In genomic region chr5:108730617-108731340, GRCh38 we compare ENCODE assay signal across 11 cellular contexts. TPM values are rescaled to one million over a fixed set of nuclear protein-coding genes. Genes with fewer than 3 reads are reported as not detected.
A peak's percentile ranks its signal among the peaks of the same experiment; 100 is the strongest.
DNase-seq lines count a peak whose midpoint lies in the region; ATAC-seq, FAIRE-seq and TF ChIP-seq lines count a peak whose summit lies in the region.
"Had no signal": no experiment of that assay in that cellular context is flagged by ENCODE, and none has a peak within 500 bp of the region (broad histone marks: within the 10 kb centered on the region; RNA-seq: fewer than 3 reads in every experiment).

No MANE protein-coding gene starts in this region.

- ATAC-seq in GM18502 (IDR thresholded peaks at IDR 0.05; ENCODE audit: poor library complexity, unreplicated experiment) (peak; percentile 58), GM21526 (IDR thresholded peaks at IDR 0.05; ENCODE audit: low FRiP score, unreplicated experiment) (peak; percentile 51), HG03175 (IDR thresholded peaks at IDR 0.05; ENCODE audit: unreplicated experiment) (peak; percentile 60), GM12878 (peak; percentile 50)

- TF ChIP-seq RAD21 in GM12878 (IDR thresholded peaks at IDR 0.05; ENCODE audit: insufficient read depth, low read depth, low read length): no peak

- in situ Hi-C loops in GM12878 (cut with MboI): no loop called here

- peaks cover 28% of the 10 kb centered on the region for H3K4me1 ChIP-seq in GM12878 (ENCODE audit: control insufficient read depth, insufficient read depth, low read length)

- no peak for DNase-seq in GM12878 (ENCODE audit: low read depth, low spot score)
- no peak for DNase-seq in epidermal melanocyte (ENCODE audit: insufficient read length, low spot score)
- DNase-seq in T-helper 9 cell: no peak
- no peak for DNase-seq in coronary artery (ENCODE audit: low spot score)
- DNase-seq in D341Med (ENCODE audit: low spot score): no peak
- DNase-seq: activated CD4-positive, alpha-beta T cell treated with anti-CD3 and anti-CD28 coated beads, Interleukin-2, amount 10 ng/mL, durations not matched to agents 7 days and 5 days; anterior cingulate cortex; CD4-positive, CD25-positive, alpha-beta regulatory T cell had no signal

- H3K9ac ChIP-seq in GM12878 (ENCODE audit: control insufficient read depth, insufficient read depth, low read length): no peak overlapping the region

- H3K27ac ChIP-seq in GM12878 (ENCODE audit: control insufficient read depth, insufficient read depth) (no peak overlapping the region), coronary artery (no peak overlapping the region)

- no peak for TF ChIP-seq POLR2A in GM12878 (IDR thresholded peaks at IDR 0.05; ENCODE audit: low read depth, low read length)

- no peak overlapping the region for H3K4me2 ChIP-seq in GM12878 (ENCODE audit: control insufficient read depth, insufficient read depth)

- no TSS peak for BruUV-seq in GM12878 (replicated peaks; lab: Mats Ljungman, UMichigan)

- RAD21 ChIA-PET in GM12878 (lab: Charles Lee; ENCODE audit: unreplicated experiment): interaction anchor here (1.1 to 4.7 kb wide), 5 partner anchors 12 to 189 kb away, joined by 3 to 32 read pairs (median 3); no protein-coding TSS in a partner anchor

- no peaks in the 10 kb centered on the region for H3K9me3 ChIP-seq in GM12878 (replicated peaks; ENCODE audit: control insufficient read depth, insufficient read depth, low read length)

- CTCF ChIA-PET in GM12878 (lab: Yijun Ruan, JAX): interaction anchor here (0.9 to 3.1 kb wide), 7 partner anchors 11 to 89 kb away, joined by 3 to 14 read pairs (median 4); no protein-coding TSS in a partner anchor

- intact Hi-C loops in GM12878 (cut with micrococcal nuclease; ENCODE audit: unreplicated experiment): no loop called here

- POLR2A ChIA-PET in GM12878 (lab: Charles Lee): interaction anchor here (0.5 to 4.5 kb wide), 2 partner anchors 18 to 125 kb away, joined by 4 to 42 read pairs; partner anchors contain the start of gene FER

- FAIRE-seq in GM12878 (lab: Jason Lieb, UNC): peak; percentile 35

- no peaks in the 10 kb centered on the region for H3K36me3 ChIP-seq in GM12878 (ENCODE audit: control insufficient read depth in 2 of 2, insufficient read depth in 2 of 2, low read length in 1 of 2)

- H4K20me1 ChIP-seq in GM12878 (ENCODE audit: control insufficient read depth, insufficient read depth): no peaks in the 10 kb centered on the region

- no peaks in the 10 kb centered on the region for H3K27me3 ChIP-seq in GM12878 (replicated peaks in 1 of 2; ENCODE audit: control insufficient read depth in 2 of 2, insufficient read depth in 2 of 2, low read length in 1 of 2)

- no peak overlapping the region for H2AFZ ChIP-seq in GM12878 (ENCODE audit: control insufficient read depth, low read depth, low read length)

- TF ChIP-seq CTCF in GM12878 (IDR thresholded peaks at IDR 0.05 in 2 of 3, conservative IDR thresholded peaks at IDR 0.05 in 1 of 3; ENCODE audit: control insufficient read depth in 2 of 3, extremely low read depth in 1 of 3, insufficient read depth in 1 of 3, low read depth in 3 of 3, low read length in 3 of 3) (no peak), coronary artery (IDR thresholded peaks at IDR 0.05) (no peak)

- H3K4me3 ChIP-seq in GM12878: no peak overlapping the region
- H3K4me3 ChIP-seq in coronary artery: no peak overlapping the region

- SMC1A ChIA-PET in GM12878 (lab: Charles Lee; ENCODE audit: uncharacterized antibody, unreplicated experiment): interaction anchor here (0.7 to 5.2 kb wide), 13 partner anchors 11 to 183 kb away, joined by 3 to 40 read pairs (median 6); partner anchors contain the start of gene FER

- H3K79me2 ChIP-seq in GM12878 (ENCODE audit: control insufficient read depth, insufficient read depth, low read length): peaks cover 1% of the 10 kb centered on the region; the same call in 1 of the 2 replicates

- WGBS in GM12878 (ENCODE audit: insufficient coverage, insufficient replicate concordance, low lambda C conversion rate, missing lambda C conversion rate): 4% methylated on average over 1 of the region's 1 CpG

- peak in 1 of 2 experiments; percentile 82; a peak in 1 of 4 replicates for TF ChIP-seq EP300 in GM12878 (IDR thresholded peaks at IDR 0.05; ENCODE audit: borderline replicate concordance in 1 of 2, control insufficient read depth in 1 of 2, low read depth in 2 of 2, low read length in 2 of 2)

TF ChIP-seq in GM12878, 131 proteins besides CTCF, POLR2A, EP300 and RAD21 (continues in another document):
- TF ChIP-seq CBX5 (IDR thresholded peaks at IDR 0.05; ENCODE audit: low read depth) (0 out of 2 replicates have a peak, but pooled peaks have one; percentile 39), NFIC (IDR thresholded peaks at IDR 0.05; ENCODE audit: low read depth, low read length) (peak; percentile 86), ZBED1 (IDR thresholded peaks at IDR 0.05; ENCODE audit: borderline replicate concordance) (0 out of 2 replicates have a peak, but pooled peaks have one; percentile 26), FOXM1 (IDR thresholded peaks at IDR 0.05; ENCODE audit: low read depth, low read length) (peak; percentile 56; the same call in 1 of the 2 replicates), RUNX3 (IDR thresholded peaks at IDR 0.05; ENCODE audit: low read length) (peak; percentile 72), STAT3 (IDR thresholded peaks at IDR 0.05; ENCODE audit: low read depth, low read length) (no peak), ZNF217 (IDR thresholded peaks at IDR 0.05) (no peak), EED (IDR thresholded peaks at IDR 0.05; ENCODE audit: low read depth) (peak; percentile 69), TCF3 (IDR thresholded peaks at IDR 0.05; ENCODE audit: borderline replicate concordance, insufficient read depth, low read depth, low read length) (peak; percentile 82; the same call in 1 of the 2 replicates), CEBPB (IDR thresholded peaks at IDR 0.05; ENCODE audit: borderline replicate concordance in 1 of 2, low read depth in 2 of 2, low read length in 2 of 2) (0 out of 4 replicates have a peak, but pooled peaks of 1 of the 2 experiments have one; percentile 28), PAX5 (IDR thresholded peaks at IDR 0.05; ENCODE audit: borderline replicate concordance, low read depth, low read length) (peak; percentile 42; the same call in 1 of the 2 replicates), DPF2 (IDR thresholded peaks at IDR 0.05) (peak; percentile 79), MEF2A (IDR thresholded peaks at IDR 0.05; ENCODE audit: insufficient read depth, low read depth, low read length) (0 out of 2 replicates have a peak, but pooled peaks have one; percentile 33), BCL3 (IDR thresholded peaks at IDR 0.05; ENCODE audit: borderline replicate concordance, insufficient read depth, low read depth, low read length, poor library complexity, severe bottlenecking) (no peak), SRF (IDR thresholded peaks at IDR 0.05; ENCODE audit: low read depth in 2 of 2, low read length in 2 of 2) (no peak), RB1 (IDR thresholded peaks at IDR 0.05; ENCODE audit: borderline replicate concordance) (no peak), MTA2 (IDR thresholded peaks at IDR 0.05; ENCODE audit: low read depth) (peak; percentile 44; the same call in 1 of the 2 replicates), ETV6 (conservative IDR thresholded peaks at IDR 0.05 in 1 of 2, IDR thresholded peaks at IDR 0.05 in 1 of 2; ENCODE audit: borderline replicate concordance in 1 of 2, low read depth in 1 of 2) (peak in 1 of 2 experiments; percentile 88; a peak in 2 of 4 replicates), GABPA (IDR thresholded peaks at IDR 0.05; ENCODE audit: low read depth) (peak; percentile 38; the same call in 1 of the 2 replicates), IRF4 (IDR thresholded peaks at IDR 0.05; ENCODE audit: low read depth, low read length) (peak; percentile 90), KAT2A (conservative IDR thresholded peaks at IDR 0.05; ENCODE audit: control insufficient read depth, low read depth, low read length) (no peak), SPI1 (IDR thresholded peaks at IDR 0.05; ENCODE audit: borderline replicate concordance, insufficient read depth, low read depth, low read length) (peak; percentile 95)

RNA-seq across cellular contexts. Expression of gene FER, which starts 16.9 kb away (rescaled TPM):
- total RNA-seq in GM12878 (2013; cell fraction: nucleolus; rRNA removed): 175 and 181 TPM in 2 replicates
- total RNA-seq in GM12878 (2014; rRNA removed) (9.1 and 11.3 TPM in 2 replicates), GM12878 (2014; rRNA removed; fragmentation: Illumina TruSeq; extraction: Trizol) (16.9 and 19.1 TPM in 2 replicates), GM12878 (2021) (13.7 and 16.0 TPM in 2 replicates)
- 3.4 TPM for polyA plus RNA-seq in GM12878 (2011; ENCODE audit: low read depth)
- polyA plus RNA-seq in GM12878 (2011; rRNA removed) (9.7 and 15.3 TPM in 2 replicates), GM12878 (2014; fragmentation: Illumina TruSeq; extraction: Trizol) (8.1 and 9.0 TPM in 2 replicates), GM12878 (2014; fragmentation: Nextera tagmentation; extraction: Ambion mirVana) (1 to 10 TPM; 4.4 to 9.5 TPM), GM12878 (2014; rRNA removed) (3.7 and 5.2 TPM in 2 replicates), GM12878 (2016; fragmentation: Nextera tagmentation; extraction: Ambion mirVana) (10 to 100 TPM; 11.7 to 17.7 TPM)
- 3.0 and 4.5 TPM in 2 replicates for polyA plus RNA-seq in GM12878 (2011; cell fraction: cytosol; rRNA removed)
- polyA plus RNA-seq in GM12878 (2011; cell fraction: nucleus; rRNA removed): 14.7 and 15.0 TPM in 2 replicates
- polyA plus RNA-seq in GM12878 (2012): 3.9 and 4.5 TPM in 2 replicates
- polyA minus RNA-seq in GM12878 (2011; rRNA and poly(A)+ RNA removed): 24.9 and 39.0 TPM in 2 replicates
- 9.6 and 11.4 TPM in 2 replicates for polyA minus RNA-seq in GM12878 (2011; cell fraction: cytosol; rRNA and poly(A)+ RNA removed)
- 33.2 and 36.8 TPM in 2 replicates for polyA minus RNA-seq in GM12878 (2011; cell fraction: nucleus; rRNA and poly(A)+ RNA removed)
